Comparison of ENCODE assay signal across 9 cellular contexts in genomic region chr10:29784175-29784773, GRCh38.
DNase-seq lines count a peak whose midpoint lies in the region; ATAC-seq, FAIRE-seq and TF ChIP-seq lines count a peak whose summit lies in the region.
"Had no signal": no experiment of that assay in that cellular context is flagged by ENCODE, and none has a peak within 500 bp of the region (broad histone marks: within the 10 kb centered on the region; RNA-seq: fewer than 3 reads in every experiment).

No MANE protein-coding gene starts in this region.

- no CpG with 5 or more reads among the region's 7 CpGs for WGBS in IMR-90 (ENCODE audit: extremely low coverage in 2 of 2, insufficient read length in 1 of 2), 2 experiments
- WGBS in HepG2 (ENCODE audit: low lambda C conversion rate) = 9% methylated on average over 7 of the region's 7 CpGs

- H2AK5ac ChIP-seq in IMR-90 (ENCODE audit: low read depth, low read length) = no peak overlapping the region; the same call in 1 of the 2 replicates

- CTCF ChIA-PET in IMR-90 (lab: Yijun Ruan, JAX) = interaction anchor here (1.0 kb wide), 1 partner anchor 10 kb away, joined by 4 read pairs; no protein-coding TSS in a partner anchor
- CTCF ChIA-PET in HepG2 (lab: Yijun Ruan, JAX; ENCODE audit: low intra/inter-chr PET ratio, low total read pairs) = no interaction called here

- peaks cover 0 to 4% (median under 1%) of the 10 kb centered on the region in 6 donors for H3K9me3 Mint-ChIP-seq in immature natural killer cell
- H3K9me3 Mint-ChIP-seq: central memory CD8-positive, alpha-beta T cell had no signal

- H2AFZ ChIP-seq in IMR-90 (replicated peaks; ENCODE audit: low read length, poor library complexity) (peak overlapping the region; percentile 64), HepG2 (ENCODE audit: low read length) (no peak overlapping the region)

- H2AK9ac ChIP-seq in IMR-90 (replicated peaks; ENCODE audit: low read depth, low read length, poor library complexity) = no peak overlapping the region

- no peak overlapping the region for H4K5ac ChIP-seq in IMR-90 (ENCODE audit: low read depth, low read length)

- dilution Hi-C loops in IMR-90 (cut with HindIII; ENCODE audit: low sequenced_read_pairs, unreplicated experiment) = no loop called here

- H3K4ac ChIP-seq in IMR-90 (ENCODE audit: low read depth, low read length) = peak overlapping the region; percentile 100; the same call in 1 of the 2 replicates

- peaks cover 22% of the 10 kb centered on the region for H3K4me1 ChIP-seq in IMR-90 (ENCODE audit: control insufficient read depth, insufficient read depth, low read length)
- H3K4me1 ChIP-seq in HepG2 (ENCODE audit: insufficient read depth, low read length) = 0 out of 2 replicates have a peak, but pooled peaks cover 7% of the 10 kb centered on the region

- H3K27me3 ChIP-seq in IMR-90 (ENCODE audit: control insufficient read depth, insufficient read depth, low read length) = no peaks in the 10 kb centered on the region
- H3K27me3 ChIP-seq in HepG2 (ENCODE audit: control insufficient read depth in 1 of 2, insufficient read depth in 2 of 2, low read length in 2 of 2) = peaks cover 0 to 3% of the 10 kb centered on the region in 2 experiments; a peak in 1 of 5 replicates

- TF ChIP-seq POLR2A in IMR-90 (IDR thresholded peaks at IDR 0.05; ENCODE audit: low read depth, low read length) (peak; percentile 37; the same call in 1 of the 2 replicates), HepG2 (IDR thresholded peaks at IDR 0.05; ENCODE audit: insufficient read depth in 1 of 2, low read depth in 2 of 2, low read length in 2 of 2) (no peak)

- H3K27me3 Mint-ChIP-seq in immature natural killer cell (ENCODE audit: low read depth in 3 of 3) = peaks cover 0 to 5% (median 2%) of the 10 kb centered on the region in 3 donors

- DNase-seq in IMR-90 (peak; percentile 100), dedifferentiated amniotic fluid mesenchymal stem cell (ENCODE audit: extremely low spot score) (peak; percentile 99), HepG2 (ENCODE audit: low spot score) (peak; percentile 29), ureter (ENCODE audit: low spot score) (peak; percentile 78), immature natural killer cell (no peak)
- DNase-seq in activated T-cell treated with anti-CD3 and anti-CD28 coated beads, Interleukin-2, amount 50 U/mL, for 48 hours = no peak

- H3K18ac ChIP-seq in IMR-90 (ENCODE audit: low read depth, low read length) = 0 out of 2 replicates have a peak overlapping the region, but pooled peaks have one; percentile 6

- H3K9me3 ChIP-seq in IMR-90 (ENCODE audit: control insufficient read depth, insufficient read depth, low read length) (no peaks in the 10 kb centered on the region), HepG2 (ENCODE audit: low read length) (no peaks in the 10 kb centered on the region)

- intact Hi-C loops in IMR-90 (cut with micrococcal nuclease) = loop anchor here (2.0 kb wide), 1 partner anchor 47 kb away; no protein-coding TSS in a partner anchor
- intact Hi-C loops in HepG2 (cut with micrococcal nuclease; ENCODE audit: unreplicated experiment) = no loop called here

- peak; percentile 28 for TF ChIP-seq RAD21 in IMR-90 (IDR thresholded peaks at IDR 0.05; ENCODE audit: low read length)
- TF ChIP-seq RAD21 in HepG2 (CRISPR knock-in tag; IDR thresholded peaks at IDR 0.05) = no peak

- peak overlapping the region; percentile 94 for H2BK5ac ChIP-seq in IMR-90 (ENCODE audit: low read depth, low read length, poor library complexity, severe bottlenecking)

- H3K79me2 ChIP-seq in HepG2 (ENCODE audit: insufficient read depth, low read length) = no peaks in the 10 kb centered on the region

- H3K4me3 Mint-ChIP-seq in immature natural killer cell = no peak overlapping the region
- H3K4me3 Mint-ChIP-seq: central memory CD8-positive, alpha-beta T cell had no signal

- TF ChIP-seq EP300 in HepG2 (IDR thresholded peaks at IDR 0.05; ENCODE audit: low read depth in 2 of 2, low read length in 2 of 2) (peak in 1 of 2 experiments; percentile 13; a peak in 1 of 4 replicates), HepG2 (CRISPR knock-in tag; IDR thresholded peaks at IDR 0.05; ENCODE audit: borderline replicate concordance) (no peak)

- H3K9me1 ChIP-seq in IMR-90 (ENCODE audit: insufficient read depth, low read length) = peaks cover 13% of the 10 kb centered on the region

- peak overlapping the region; percentile 46 for H2BK120ac ChIP-seq in IMR-90 (ENCODE audit: low read depth, low read length)

- no peak for FAIRE-seq in HepG2 (lab: Jason Lieb, UNC)

- H2BK20ac ChIP-seq in IMR-90 (ENCODE audit: low read depth, low read length) = peak overlapping the region; percentile 23; the same call in 1 of the 2 replicates

- no peak for TF ChIP-seq CTCF in IMR-90 (conservative IDR thresholded peaks at IDR 0.05; ENCODE audit: low read depth, low read length)
- TF ChIP-seq CTCF in HepG2 (CRISPR knock-in tag; IDR thresholded peaks at IDR 0.05) = no peak

- peak overlapping the region; percentile 79 for H4K91ac ChIP-seq in IMR-90 (ENCODE audit: insufficient read depth, low read depth, low read length)

- BruUV-seq in IMR-90 (replicated peaks; lab: Mats Ljungman, UMichigan) = no TSS peak
- BruUV-seq in HepG2 (replicated peaks; lab: Mats Ljungman, UMichigan) = no TSS peak

- in situ Hi-C loops in IMR-90 (cut with MboI; ENCODE audit: low sequenced_read_pairs) = no loop called here
- in situ Hi-C loops in HepG2 (cut with HindIII; ENCODE audit: extremely low pct_ligation_motif_present, low pct_unique_long_range_greater_than_20kb) = no loop called here

- no peak overlapping the region for H3K27ac Mint-ChIP-seq in immature natural killer cell

- peaks cover 0 to 15% of the 10 kb centered on the region in 2 experiments; a peak in 3 of 4 replicates for H3K79me1 ChIP-seq in IMR-90 (ENCODE audit: low read depth in 1 of 2, low read length in 2 of 2)

- peak; percentile 94 for ATAC-seq in IMR-90 (ENCODE audit: low read depth)
- ATAC-seq in HepG2 = peak; percentile 41; the same call in 1 of the 3 replicates
- ATAC-seq in GM21717 (IDR thresholded peaks at IDR 0.05; ENCODE audit: unreplicated experiment) = no peak
- no peak for ATAC-seq in GM19463 (IDR thresholded peaks at IDR 0.05; ENCODE audit: unreplicated experiment)

- no peak overlapping the region for H3K56ac ChIP-seq in IMR-90 (ENCODE audit: extremely low read depth, insufficient read depth, low read length)

- H3K23ac ChIP-seq in IMR-90 (ENCODE audit: low read depth, low read length) = no peak overlapping the region

- H3K4me1 Mint-ChIP-seq in immature natural killer cell = peaks cover 0 to 11% of the 10 kb centered on the region in 2 donors

- H3K4me3 ChIP-seq in IMR-90 (ENCODE audit: insufficient read depth, low read depth, low read length) (no peak overlapping the region), HepG2 (replicated peaks in 1 of 3; ENCODE audit: insufficient read depth in 1 of 3, low read depth in 2 of 3, low read length in 3 of 3) (no peak overlapping the region)

- no peaks in the 10 kb centered on the region for H3K36me3 ChIP-seq in IMR-90 (ENCODE audit: control insufficient read depth, insufficient read depth, low read length)
- no peaks in the 10 kb centered on the region for H3K36me3 ChIP-seq in HepG2 (replicated peaks in 1 of 2; ENCODE audit: control insufficient read depth in 1 of 2, insufficient read depth in 2 of 2, low read length in 2 of 2)

- H4K20me1 ChIP-seq in IMR-90 (ENCODE audit: insufficient read depth, low read length) (no peaks in the 10 kb centered on the region), HepG2 (ENCODE audit: insufficient read depth, low read length) (no peaks in the 10 kb centered on the region)

- H3K27ac ChIP-seq in IMR-90 (ENCODE audit: insufficient read depth, low read length) (peak overlapping the region; percentile 90), HepG2 (ENCODE audit: extremely low read length, insufficient read depth, low read length) (no peak overlapping the region)

- no peak overlapping the region; the same call in 2 of the 3 replicates for H2BK15ac ChIP-seq in IMR-90 (ENCODE audit: low read depth, low read length)

- H3K4me2 ChIP-seq in IMR-90 (ENCODE audit: low read depth, low read length) (no peak overlapping the region), HepG2 (ENCODE audit: low read depth, low read length) (no peak overlapping the region)

- H3K36me3 Mint-ChIP-seq in immature natural killer cell = no peaks in the 10 kb centered on the region

- H3K9ac ChIP-seq in IMR-90 (ENCODE audit: low read depth, low read length) = no peak overlapping the region
- no peak overlapping the region for H3K9ac ChIP-seq in HepG2 (ENCODE audit: insufficient read depth, low read depth, low read length)

- POLR2A ChIA-PET in IMR-90 (lab: Charles Lee; ENCODE audit: unreplicated experiment) = no interaction called here
- POLR2A ChIA-PET in HepG2 (lab: Yijun Ruan, JAX) = no interaction called here

- H3K14ac ChIP-seq in IMR-90 (replicated peaks; ENCODE audit: low read depth, low read length) = no peak overlapping the region

- H4K8ac ChIP-seq in IMR-90 (ENCODE audit: low read depth in 2 of 2, low read length in 2 of 2) = peak overlapping the region; percentile 66 to 96; a peak in 2 of 4 replicates

TF ChIP-seq in IMR-90, 13 proteins besides CTCF, POLR2A, EP300 and RAD21 (continues in another document):
- TF ChIP-seq MXI1 (IDR thresholded peaks at IDR 0.05; ENCODE audit: borderline replicate concordance, low read depth, low read length) = no peak
- TF ChIP-seq RFX5 (IDR thresholded peaks at IDR 0.05; ENCODE audit: low read depth, low read length) = no peak
- TF ChIP-seq, protein P1, sequence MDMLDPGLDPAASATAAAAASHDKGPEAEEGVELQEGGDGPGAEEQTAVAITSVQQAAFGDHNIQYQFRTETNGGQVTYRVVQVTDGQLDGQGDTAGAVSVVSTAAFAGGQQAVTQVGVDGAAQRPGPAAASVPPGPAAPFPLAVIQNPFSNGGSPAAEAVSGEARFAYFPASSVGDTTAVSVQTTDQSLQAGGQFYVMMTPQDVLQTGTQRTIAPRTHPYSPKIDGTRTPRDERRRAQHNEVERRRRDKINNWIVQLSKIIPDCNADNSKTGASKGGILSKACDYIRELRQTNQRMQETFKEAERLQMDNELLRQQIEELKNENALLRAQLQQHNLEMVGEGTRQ (IDR thresholded peaks at IDR 0.05; ENCODE audit: low read depth, low read length) = peak; percentile 64; the same call in 1 of the 2 replicates
- peak; percentile 90 for TF ChIP-seq CEBPB (IDR thresholded peaks at IDR 0.05; ENCODE audit: low read depth, low read length)

TF ChIP-seq in HepG2, 621 proteins besides CTCF, POLR2A, EP300 and RAD21 (continues in another document):
- TF ChIP-seq NFE2L2 (IDR thresholded peaks at IDR 0.05; ENCODE audit: low read length) (0 out of 2 replicates have a peak, but pooled peaks have one; percentile 25), ZNF674 (CRISPR knock-in tag; IDR thresholded peaks at IDR 0.05; ENCODE audit: low read depth) (no peak)

Comparison
In these comparisons a context has a peak if more than half of its experiments do, and no peak if none do; other contexts are left out.
1. ATAC-seq: peak in IMR-90 (single experiment) and HepG2 (single experiment); none in GM21717 (single experiment) and GM19463 (single experiment).
2. DNase-seq: peak in IMR-90 (single experiment), dedifferentiated amniotic fluid mesenchymal stem cell (single experiment), HepG2 (single experiment) and ureter (single experiment); none in activated T-cell treated with anti-CD3 and anti-CD28 coated beads, Interleukin-2, amount 50 U/mL, for 48 hours (0 of 2) and immature natural killer cell (0 of 3).